ENCODE assay signal across 28 cellular contexts in the genomic region with DNA sequence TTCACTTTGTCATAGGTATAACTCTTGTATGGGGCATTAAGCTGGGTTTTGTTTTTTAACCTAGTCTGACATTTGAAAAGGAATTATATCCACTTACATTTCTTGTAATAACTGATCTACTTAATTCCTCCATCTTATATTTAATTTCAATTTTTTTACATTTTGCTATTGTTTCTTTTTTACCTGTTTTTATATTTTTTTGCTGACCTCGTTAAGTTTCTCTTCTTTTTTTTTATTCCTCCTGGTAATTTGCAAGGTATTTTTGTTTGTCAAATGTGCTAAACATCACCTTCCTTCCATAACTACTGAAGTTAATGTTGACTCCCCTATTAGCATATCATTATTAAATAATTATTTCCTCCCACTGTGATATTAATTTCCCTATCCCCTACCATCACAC.
"Had no signal": no experiment of that assay in that cellular context is flagged by ENCODE, and none has a peak within 500 bp of the region (broad histone marks: within the 10 kb centered on the region; RNA-seq: fewer than 3 reads in every experiment).

No MANE protein-coding gene starts in this region.

- H3K27me3 ChIP-seq: neural progenitor cell, ovary, spleen, suprapubic skin, testis, tibial artery, transverse colon, upper lobe of right lung, uterus had no signal

- H3K4me1 ChIP-seq: parathyroid adenoma, psoas muscle, spleen, suprapubic skin, testis, tibial artery, transverse colon, upper lobe of right lung, uterus had no signal

- H3K4me3 ChIP-seq: neural progenitor cell, ovary, psoas muscle, skin epidermis, smooth muscle cell, spleen, suprapubic skin, testis, tibial artery, transverse colon, upper lobe of right lung, uterus had no signal

- H3K4me2 ChIP-seq: neural progenitor cell, smooth muscle cell had no signal

- H3K9ac ChIP-seq: neural progenitor cell, parathyroid adenoma had no signal

- DNase-seq: natural killer cell; occipital lobe; ovary; posterior cingulate gyrus; psoas muscle; right cardiac atrium; spleen; stimulated activated CD4-positive, alpha-beta T cell treated with anti-CD3 and anti-CD28 coated beads, Interleukin-12 subunit alpha, Interleukin-12 subunit beta, amount 100 ng/mL, for 4 hours; stimulated activated CD4-positive, alpha-beta T cell treated with anti-CD3 and anti-CD28 coated beads, Interleukin-1b, Interleukin-23, amount 100 ng/mL, for 48 hours; stimulated activated CD4-positive, alpha-beta T cell treated with anti-CD3 and anti-CD28 coated beads, Interleukin-4, amount 100 ng/mL, for 1 hour; stimulated activated CD4-positive, alpha-beta T cell treated with anti-CD3 and anti-CD28 coated beads, Interleukin-4, amount 100 ng/mL, for 4 hours; stimulated activated CD8-positive, alpha-beta memory T cell treated with anti-CD3 and anti-CD28 coated beads, Interleukin-4, amount 100 ng/mL, for 48 hours; stimulated activated naive CD4-positive, alpha-beta T cell; stimulated activated naive CD8-positive, alpha-beta T cell treated with anti-CD3 and anti-CD28 coated beads, Interleukin-15, amount 100 ng/mL, for 72 hours; stimulated activated naive CD8-positive, alpha-beta T cell treated with anti-CD3 and anti-CD28 coated beads, Interleukin-15, Interleukin-2, amounts not matched to agents 100 U/mL and 50 U/mL, for 24 hours; substantia nigra; testis; tibial artery; transverse colon; upper lobe of right lung; uterus had no signal

- H3K9me3 ChIP-seq: ovary, psoas muscle, suprapubic skin, testis, transverse colon, upper lobe of right lung, uterus had no signal

- H3K27ac ChIP-seq: neural progenitor cell, ovary, parathyroid adenoma, psoas muscle, skin epidermis, spleen, suprapubic skin, testis, tibial artery, transverse colon, upper lobe of right lung, uterus had no signal

- ATAC-seq: natural killer cell; psoas muscle; right cardiac atrium; sciatic nerve; stimulated activated memory B cell treated with anti-CD40 and anti-IgM and Interleukin-4, amounts not matched to agents 10 μg/mL and 1 μg/mL and 100 μg/mL, for 72 hours; stimulated activated naive CD8-positive, alpha-beta T cell treated with anti-CD3 and anti-CD28 coated beads, Interleukin-15, amount 100 ng/mL, for 72 hours; stimulated activated naive CD8-positive, alpha-beta T cell treated with anti-CD3 and anti-CD28 coated beads, Interleukin-15, Interleukin-2, amounts not matched to agents 100 U/mL and 50 U/mL, for 24 hours; upper lobe of right lung had no signal

- H2AFZ ChIP-seq: neural progenitor cell, parathyroid adenoma had no signal

- H3K36me3 ChIP-seq: neural progenitor cell, ovary, spleen, suprapubic skin, transverse colon, upper lobe of right lung, uterus had no signal
